ENCODE assay signal across 1 cellular context in genomic region chr20:62528983-62529891, GRCh38.
TF ChIP-seq lines count a peak whose summit lies in the region.

No MANE protein-coding gene starts in this region.

TF ChIP-seq in HepG2, 621 proteins besides CTCF, POLR2A, EP300 and RAD21 (continued from another document and continues in another):
- TF ChIP-seq HNRNPL (IDR thresholded peaks at IDR 0.05; ENCODE audit: low read depth, low read length): peak; percentile 87
- peak; percentile 47; the same call in 1 of the 2 replicates for TF ChIP-seq ARID5B (CRISPR knock-in tag; IDR thresholded peaks at IDR 0.05)
- 0 out of 2 replicates have a peak, but pooled peaks have one; percentile 7 for TF ChIP-seq ARHGAP35 (CRISPR knock-in tag; IDR thresholded peaks at IDR 0.05; ENCODE audit: borderline replicate concordance)
- TF ChIP-seq ZNF746 (CRISPR knock-in tag; IDR thresholded peaks at IDR 0.05): 0 out of 2 replicates have a peak, but pooled peaks have one; percentile 0
- peak; percentile 93 for TF ChIP-seq ATF7 (IDR thresholded peaks at IDR 0.05)
- TF ChIP-seq ATF7 (CRISPR knock-in tag; IDR thresholded peaks at IDR 0.05): peak; percentile 67; the same call in 1 of the 2 replicates
- TF ChIP-seq ZC3H4 (CRISPR knock-in tag; IDR thresholded peaks at IDR 0.05; ENCODE audit: borderline replicate concordance): no peak
- 0 out of 2 replicates have a peak, but pooled peaks have one; percentile 67 for TF ChIP-seq HINFP (CRISPR knock-in tag; IDR thresholded peaks at IDR 0.05; ENCODE audit: low read depth)
- TF ChIP-seq ZBTB40 (IDR thresholded peaks at IDR 0.05): no peak
- 0 out of 2 replicates have a peak, but pooled peaks have one; percentile 46 for TF ChIP-seq ZBTB40 (CRISPR knock-in tag; IDR thresholded peaks at IDR 0.05)
- no peak for TF ChIP-seq ZNF570 (CRISPR knock-in tag; IDR thresholded peaks at IDR 0.05; ENCODE audit: borderline replicate concordance)
- peak; percentile 62; the same call in 1 of the 2 replicates for TF ChIP-seq RARA (CRISPR knock-in tag; IDR thresholded peaks at IDR 0.05)
- TF ChIP-seq RFXAP (CRISPR knock-in tag; IDR thresholded peaks at IDR 0.05; ENCODE audit: borderline replicate concordance): peak; percentile 54; the same call in 1 of the 2 replicates
- TF ChIP-seq ZNF317 (CRISPR knock-in tag; IDR thresholded peaks at IDR 0.05): peak; percentile 71
- TF ChIP-seq JUND (CRISPR knock-in tag; IDR thresholded peaks at IDR 0.05): no peak
- TF ChIP-seq POGK (CRISPR knock-in tag; conservative IDR thresholded peaks at IDR 0.05): 0 out of 2 replicates have a peak, but pooled peaks have one; percentile 50
- no peak for TF ChIP-seq TCF7L2 (IDR thresholded peaks at IDR 0.05; ENCODE audit: low read depth, low read length)
- TF ChIP-seq EED (CRISPR knock-in tag; IDR thresholded peaks at IDR 0.05): peak; percentile 69; the same call in 1 of the 2 replicates
- TF ChIP-seq ZNF446 (CRISPR knock-in tag; IDR thresholded peaks at IDR 0.05): 0 out of 2 replicates have a peak, but pooled peaks have one; percentile 49
- peak; percentile 73; the same call in 1 of the 2 replicates for TF ChIP-seq TFAP4 (IDR thresholded peaks at IDR 0.05; ENCODE audit: borderline replicate concordance, low read depth)
- peak; percentile 17; the same call in 1 of the 2 replicates for TF ChIP-seq ZNF776 (CRISPR knock-in tag; IDR thresholded peaks at IDR 0.05)
- no peak for TF ChIP-seq ZNF816 (CRISPR knock-in tag; IDR thresholded peaks at IDR 0.05; ENCODE audit: borderline replicate concordance)
- 0 out of 2 replicates have a peak, but pooled peaks have one; percentile 27 for TF ChIP-seq ZBTB38 (CRISPR knock-in tag; IDR thresholded peaks at IDR 0.05)
- TF ChIP-seq SOX13 (IDR thresholded peaks at IDR 0.05): peak; percentile 94
- peak in 1 of 2 experiments; percentile 98; a peak in 2 of 4 replicates for TF ChIP-seq SOX13 (CRISPR knock-in tag; conservative IDR thresholded peaks at IDR 0.05 in 1 of 2, IDR thresholded peaks at IDR 0.05 in 1 of 2)
- TF ChIP-seq MXI1 (IDR thresholded peaks at IDR 0.05; ENCODE audit: borderline replicate concordance, low read depth, low read length): no peak
- no peak for TF ChIP-seq ZNF431 (CRISPR knock-in tag; IDR thresholded peaks at IDR 0.05; ENCODE audit: borderline replicate concordance, low read depth)
- 0 out of 2 replicates have a peak, but pooled peaks have one; percentile 23 for TF ChIP-seq HDAC2 (CRISPR knock-in tag; IDR thresholded peaks at IDR 0.05)
- no peak for TF ChIP-seq CHD4 (IDR thresholded peaks at IDR 0.05; ENCODE audit: borderline replicate concordance, low read length)
- TF ChIP-seq SRSF1 (optimal IDR thresholded peaks at IDR 0.05; ENCODE audit: low read depth, low read length): no peak
- TF ChIP-seq RORA (CRISPR knock-in tag; IDR thresholded peaks at IDR 0.05): no peak
- TF ChIP-seq GABPB1 (CRISPR knock-in tag; IDR thresholded peaks at IDR 0.05): peak; percentile 40
- TF ChIP-seq HES4 (CRISPR knock-in tag; IDR thresholded peaks at IDR 0.05; ENCODE audit: borderline replicate concordance): peak; percentile 63; the same call in 1 of the 2 replicates
- peak; percentile 80 for TF ChIP-seq BHLHE40 (IDR thresholded peaks at IDR 0.05; ENCODE audit: low read length)
- peak; percentile 53; the same call in 1 of the 2 replicates for TF ChIP-seq POGZ (CRISPR knock-in tag; IDR thresholded peaks at IDR 0.05)
- TF ChIP-seq SNAPC5 (CRISPR knock-in tag; IDR thresholded peaks at IDR 0.05; ENCODE audit: borderline replicate concordance): no peak
- TF ChIP-seq ZNF740 (CRISPR knock-in tag; IDR thresholded peaks at IDR 0.05): no peak
- TF ChIP-seq RBAK (CRISPR knock-in tag; IDR thresholded peaks at IDR 0.05): no peak
- TF ChIP-seq HDAC1 (CRISPR knock-in tag; IDR thresholded peaks at IDR 0.05): peak; percentile 79
- peak; percentile 66; the same call in 1 of the 2 replicates for TF ChIP-seq MAX (IDR thresholded peaks at IDR 0.05)
- peak; percentile 13; the same call in 1 of the 2 replicates for TF ChIP-seq FOXO1 (CRISPR knock-in tag; IDR thresholded peaks at IDR 0.05)
- peak; percentile 97 for TF ChIP-seq MTA1 (CRISPR knock-in tag; IDR thresholded peaks at IDR 0.05; ENCODE audit: borderline replicate concordance)
- no peak for TF ChIP-seq ZNF580 (CRISPR knock-in tag; IDR thresholded peaks at IDR 0.05; ENCODE audit: borderline replicate concordance, low read depth)
- TF ChIP-seq ZMYM2 (CRISPR knock-in tag; IDR thresholded peaks at IDR 0.05): 0 out of 2 replicates have a peak, but pooled peaks have one; percentile 30
- TF ChIP-seq FOXA3 (CRISPR knock-in tag; IDR thresholded peaks at IDR 0.05): 0 out of 2 replicates have a peak, but pooled peaks have one; percentile 25
